ENCODE assay signal across 25 cellular contexts in the genomic region with DNA sequence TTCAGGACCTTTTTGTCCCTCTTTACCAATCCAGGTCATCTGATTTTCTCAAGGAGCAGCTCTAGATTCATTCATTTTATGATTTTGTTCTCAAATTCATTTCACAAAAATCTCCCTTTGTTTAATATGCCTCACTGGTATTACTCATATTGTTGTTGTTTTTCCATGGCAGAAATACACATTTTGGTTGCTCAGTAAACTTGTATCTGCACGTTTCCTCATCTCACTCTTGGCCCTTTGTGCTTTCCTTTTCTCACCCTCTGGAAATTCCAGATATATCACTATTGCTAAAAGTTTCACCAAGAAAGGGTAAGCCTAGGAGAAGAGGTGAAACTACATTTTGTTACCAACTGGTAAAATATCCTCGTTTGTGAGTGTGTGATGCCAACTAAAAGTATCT. TPM values are rescaled to one million over a fixed set of nuclear protein-coding genes. Genes with fewer than 3 reads are reported as not detected.
"Had no signal": no experiment of that assay in that cellular context is flagged by ENCODE, and none has a peak within 500 bp of the region (broad histone marks: within the 10 kb centered on the region; RNA-seq: fewer than 3 reads in every experiment).

No MANE protein-coding gene starts in this region.

- H3K9me2 ChIP-seq: SK-N-SH had no signal

- H3K9ac ChIP-seq: KMS-11, SK-N-SH had no signal

- H3K27ac ChIP-seq: HL-60, KMS-11, RWPE1 had no signal

- H3K9me3 Mint-ChIP-seq: IgD-negative memory B cell had no signal

- H3K4me3 Mint-ChIP-seq: IgD-negative memory B cell had no signal

- H3K36me3 Mint-ChIP-seq: IgD-negative memory B cell had no signal

- H3K4me2 ChIP-seq: KMS-11 had no signal

- H3K27ac Mint-ChIP-seq: IgD-negative memory B cell had no signal

- FAIRE-seq: HTR-8/SVneo, K562 had no signal

- H3K4me1 Mint-ChIP-seq: IgD-negative memory B cell had no signal

- DNase-seq: Kasumi-1, MM.1S, NCI-H1092 treated with DMSO at 0.1 percent for 48 hours, NCI-H1436, NCI-H187, NCI-H2029, NCI-H2227 treated with DMSO at 0.1 percent for 48 hours, NCI-H524, NCI-H526 treated with DMSO at 0.1 percent for 48 hours, NCI-H748 treated with DMSO at 0.1 percent for 48 hours, PC-3, SHP77, SK-N-SH, SW 1271 had no signal

- H3K27me3 Mint-ChIP-seq: IgD-negative memory B cell had no signal

- H3K9me3 ChIP-seq: SK-N-SH had no signal

- ATAC-seq: K562, Panc1, PC-3 had no signal

- H3K4me3 ChIP-seq: K562 had no signal

RNA-seq across cellular contexts. Expression of a gene that starts 14.8 kb away (rescaled TPM):
- total RNA-seq: K562, NCI-H460, OCI-LY7, PC-3, SK-MEL-5 had no signal
- polyA plus RNA-seq: IgD-negative memory B cell had no signal

RNA-seq across cellular contexts. Expression of a gene that starts 43.2 kb away (rescaled TPM):
- total RNA-seq: K562, M059J, NCI-H460, OCI-LY7, PC-3, SK-MEL-5 had no signal
- polyA plus RNA-seq: IgD-negative memory B cell, SK-N-SH had no signal
